Comparison of ENCODE assay signal across 8 cellular contexts in the genomic region with DNA sequence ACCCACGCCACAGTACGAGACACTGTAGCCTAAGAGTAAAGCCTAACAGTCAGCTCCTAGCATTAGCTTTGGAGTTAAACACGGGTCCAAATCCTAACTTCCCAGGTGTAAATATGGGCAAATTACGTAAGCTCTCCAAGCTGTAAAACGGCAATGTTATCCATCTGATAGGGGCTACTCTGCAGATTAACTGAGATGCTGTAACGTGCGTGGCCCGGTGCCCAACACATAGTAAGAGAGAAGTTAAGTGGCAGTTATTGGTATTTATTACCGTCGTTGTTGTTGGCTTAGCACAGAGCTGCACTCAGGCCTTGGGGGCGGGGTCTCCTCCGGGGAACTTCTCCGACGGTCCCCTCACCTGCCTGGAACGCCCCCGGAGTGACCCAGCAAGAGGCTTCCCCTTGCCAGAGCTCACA. TPM values are rescaled to one million over a fixed set of nuclear protein-coding genes. Genes with fewer than 3 reads are reported as not detected.
A peak's percentile ranks its signal among the peaks of the same experiment; 100 is the strongest.
DNase-seq lines count a peak whose midpoint lies in the region; ATAC-seq and TF ChIP-seq lines count a peak whose summit lies in the region.

No MANE protein-coding gene starts in this region.

- TF ChIP-seq CTCF in GM06990 (IDR thresholded peaks at IDR 0.05; ENCODE audit: insufficient read depth, low read length, poor library complexity, severe bottlenecking): no peak
- TF ChIP-seq CTCF in OCI-LY3 (IDR thresholded peaks at IDR 0.05; ENCODE audit: low read depth, low read length): no peak
- no peak for TF ChIP-seq CTCF in epithelial cell of esophagus (IDR thresholded peaks at IDR 0.05; ENCODE audit: insufficient read depth, low read depth, low read length, missing control alignments)
- TF ChIP-seq CTCF in ovary (IDR thresholded peaks at IDR 0.05): no peak

- DNase-seq in GM06990 (ENCODE audit: extremely low read depth, insufficient read length) (no peak), epithelial cell of esophagus (ENCODE audit: low read depth) (no peak), ovary (no peak), DMS79 treated with DMSO at 0.1 percent for 48 hours (lab: John Stamatoyannopoulos, UW) (no peak), NAMALWA (ENCODE audit: low spot score) (no peak)

- TF ChIP-seq EP300 in ovary (IDR thresholded peaks at IDR 0.05): no peak

- H2AFZ ChIP-seq in OCI-LY3 (ENCODE audit: low read depth, low read length): peak overlapping the region; percentile 8; the same call in 1 of the 2 replicates

- peak overlapping the region; percentile 93 for H3K4me2 ChIP-seq in OCI-LY3 (ENCODE audit: low read length)

- H3K9ac ChIP-seq in OCI-LY3 (ENCODE audit: low read length): peak overlapping the region; percentile 80

- ATAC-seq in GM21360 (IDR thresholded peaks at IDR 0.05; ENCODE audit: unreplicated experiment) (no peak), HG02571 (IDR thresholded peaks at IDR 0.05; ENCODE audit: unreplicated experiment) (no peak)

- no peak for TF ChIP-seq POLR2A in ovary (IDR thresholded peaks at IDR 0.05)

- peak overlapping the region; percentile 83 for H3K4me3 ChIP-seq in GM06990 (replicated peaks; ENCODE audit: low read depth, low read length)
- peak overlapping the region; percentile 92 for H3K4me3 ChIP-seq in OCI-LY3 (ENCODE audit: low read length)
- peak overlapping the region; percentile 74 for H3K4me3 ChIP-seq in epithelial cell of esophagus (ENCODE audit: low read length)
- H3K4me3 ChIP-seq in ovary: peak overlapping the region; percentile 68

- H3K27me3 ChIP-seq in GM06990 (replicated peaks; ENCODE audit: control insufficient read depth, insufficient read depth, low read length) (no peaks in the 10 kb centered on the region), OCI-LY3 (ENCODE audit: low read depth, low read length) (no peaks in the 10 kb centered on the region), ovary (no peaks in the 10 kb centered on the region)

- WGBS in ovary, 3 donors: 1 to 2% (median 1%) methylated on average over 16 of the region's 16 CpGs

- intact Hi-C loops in ovary (cut with DNase I): loop anchor here in 1 of 4 donors (2.0 to 5.0 kb wide), 2 partner anchors 38 to 76 kb away; partner anchors contain the start of gene THRAP3

- H3K27ac ChIP-seq in OCI-LY3 (ENCODE audit: low read length) (peak overlapping the region; percentile 52), ovary (peak overlapping the region; percentile 52 to 70)

- no peaks in the 10 kb centered on the region; the same call in 1 of the 2 replicates for H3K36me3 ChIP-seq in GM06990 (ENCODE audit: control insufficient read depth, insufficient read depth, low read length)
- peaks cover 3% of the 10 kb centered on the region for H3K36me3 ChIP-seq in OCI-LY3 (replicated peaks; ENCODE audit: low read depth, low read length)
- H3K36me3 ChIP-seq in ovary: no peaks in the 10 kb centered on the region

- H3K79me2 ChIP-seq in OCI-LY3 (ENCODE audit: low read length): peaks cover 38% of the 10 kb centered on the region

- H3K4me1 ChIP-seq in OCI-LY3 (ENCODE audit: low read length) (peaks cover 29% of the 10 kb centered on the region), ovary (ENCODE audit: insufficient read depth) (peaks cover 6% of the 10 kb centered on the region)

- no peaks in the 10 kb centered on the region for H4K20me1 ChIP-seq in OCI-LY3 (ENCODE audit: insufficient read depth, low read length)

- H3K9me3 ChIP-seq in OCI-LY3 (ENCODE audit: insufficient read depth, low read length): no peaks in the 10 kb centered on the region
- H3K9me3 ChIP-seq in ovary: no peaks in the 10 kb centered on the region

RNA-seq across cellular contexts. Expression of gene TRAPPC3, which starts 0.5 kb away (rescaled TPM):
- 10 to 100 TPM; 42.3 to 49.6 (median 45.2) TPM for total RNA-seq in ovary
- 10 to 100 TPM; 44.0 to 94.6 TPM for polyA plus RNA-seq in ovary

RNA-seq across cellular contexts. Expression of gene MAP7D1, which starts 7.1 kb away (rescaled TPM):
- total RNA-seq in ovary: 10 to 100 TPM; 34.9 to 99.1 (median 69.0) TPM
- polyA plus RNA-seq in ovary: 10 to 100 TPM; 31.4 to 44.3 TPM

RNA-seq across cellular contexts. Expression of gene COL8A2, which starts 23.8 kb away (rescaled TPM):
- total RNA-seq in ovary: 1 to 10 TPM; 2.5 to 6.2 (median 4.1) TPM
- polyA plus RNA-seq in ovary: 1 to 10 TPM; 2.3 to 4.6 TPM
